Comparison of ENCODE assay signal across 14 cellular contexts in genomic region chr4:146059153-146059552, GRCh38.
DNase-seq lines count a peak whose midpoint lies in the region; ATAC-seq, FAIRE-seq and TF ChIP-seq lines count a peak whose summit lies in the region.
"Had no signal": no experiment of that assay in that cellular context is flagged by ENCODE, and none has a peak within 500 bp of the region (broad histone marks: within the 10 kb centered on the region; RNA-seq: fewer than 3 reads in every experiment).

No MANE protein-coding gene starts in this region.

- H3K27ac ChIP-seq in aorta (ENCODE audit: low read depth in 1 of 2, low read length in 2 of 2): no peak overlapping the region

- intact Hi-C loops in aorta (cut with DNase I): loop anchor here in 1 of 2 donors (10.0 kb wide), 1 partner anchor 116 kb away; the partner anchor contains the start of gene LSM6

- no peaks in the 10 kb centered on the region for H3K9me3 ChIP-seq in aorta (ENCODE audit: control insufficient read depth, low read length)

- FAIRE-seq in GM12892 (lab: Jason Lieb, UNC): peak; percentile 89

- ATAC-seq in GM21360 (IDR thresholded peaks at IDR 0.05; ENCODE audit: unreplicated experiment) (peak; percentile 30), HG03103 (IDR thresholded peaks at IDR 0.05; ENCODE audit: low read depth, unreplicated experiment) (peak; percentile 38), aorta (ENCODE audit: low FRiP score) (no peak)

- H3K36me3 ChIP-seq in aorta (ENCODE audit: control insufficient read depth in 1 of 2, insufficient read depth in 2 of 2, low read length in 1 of 2): no peaks in the 10 kb centered on the region

- H3K4me3 ChIP-seq in aorta (ENCODE audit: low read length in 2 of 2): no peak overlapping the region

- H3K4me1 ChIP-seq in aorta (ENCODE audit: control insufficient read depth in 1 of 2, insufficient read depth in 2 of 2, low read length in 2 of 2): peaks cover 0 to 1% of the 10 kb centered on the region in 2 donors

- no peak for TF ChIP-seq POLR2A in GM12892 (IDR thresholded peaks at IDR 0.05; ENCODE audit: low read depth, low read length)

- peaks cover 0 to 2% of the 10 kb centered on the region in 2 donors for H3K27me3 ChIP-seq in aorta (ENCODE audit: control insufficient read depth in 1 of 2, insufficient read depth in 2 of 2, low read length in 1 of 2)

- WGBS in aorta, 2 donors: 78 to 87% methylated on average over 1 of the region's 1 CpG

- DNase-seq in GM12892 (ENCODE audit: insufficient read length) (no peak), SIG-M5 (lab: John Stamatoyannopoulos, UW) (peak; percentile 12), ecto neural progenitor cell (ENCODE audit: low spot score) (no peak), NCI-H146 treated with DMSO at 0.1 percent for 48 hours (lab: John Stamatoyannopoulos, UW; ENCODE audit: unreplicated experiment) (no peak), aorta (no peak)
- no peak for DNase-seq in activated naive CD4-positive, alpha-beta T cell (lab: John Stamatoyannopoulos, UW)
- DNase-seq: effector CD4-positive, alpha-beta T cell; GF-D8; head of caudate nucleus; KG1; NCI-H446 treated with DMSO at 0.1 percent for 48 hours; SW 1271 had no signal
